In genomic region chr16:14179116-14179515, GRCh38 we compare ENCODE assay signal across 19 cellular contexts.
DNase-seq lines count a peak whose midpoint lies in the region; ATAC-seq, FAIRE-seq and TF ChIP-seq lines count a peak whose summit lies in the region.
"Had no signal": no experiment of that assay in that cellular context is flagged by ENCODE, and none has a peak within 500 bp of the region (broad histone marks: within the 10 kb centered on the region; RNA-seq: fewer than 3 reads in every experiment).

No MANE protein-coding gene starts in this region.

- POLR2A ChIA-PET in MCF 10A (lab: Yijun Ruan, JAX): no interaction called here
- POLR2A ChIA-PET in activated CD8-positive, alpha-beta T cell treated with anti-CD3 and anti-CD28 coated beads for 36 hours (lab: Charles Lee): no interaction called here

- H2AFZ ChIP-seq in astrocyte (ENCODE audit: low read depth, low read length): no peak overlapping the region

- H3K4me1 ChIP-seq in breast epithelium: no peaks in the 10 kb centered on the region
- H3K4me1 ChIP-seq in astrocyte (ENCODE audit: insufficient read depth, low read length): peaks cover 9% of the 10 kb centered on the region

- H3K4me2 ChIP-seq in astrocyte (ENCODE audit: low read length): no peak overlapping the region
- H3K4me2 ChIP-seq: BLaER1 treated with 17β-estradiol and CSF1 and Interleukin-3, amounts not matched to agents 10 nM and 100 nM had no signal

- TF ChIP-seq CTCF in MCF 10A (IDR thresholded peaks at IDR 0.05; ENCODE audit: unreplicated experiment) (no peak), breast epithelium (IDR thresholded peaks at IDR 0.05) (no peak), astrocyte (IDR thresholded peaks at IDR 0.05; ENCODE audit: insufficient read depth, low read depth, low read length) (no peak), foreskin fibroblast (IDR thresholded peaks at IDR 0.05; ENCODE audit: low read depth, low read length) (no peak)
- no peak for TF ChIP-seq CTCF in activated CD8-positive, alpha-beta T cell treated with anti-CD3 and anti-CD28 coated beads for 36 hours (IDR thresholded peaks at IDR 0.05)

- peaks cover 7% of the 10 kb centered on the region for H4K20me1 ChIP-seq in astrocyte (ENCODE audit: insufficient read depth, low read length)
- H4K20me1 ChIP-seq: BLaER1 treated with 17β-estradiol and CSF1 and Interleukin-3, amounts not matched to agents 10 nM and 100 nM had no signal

- H3K79me2 ChIP-seq in astrocyte (ENCODE audit: insufficient read depth, low read length): no peaks in the 10 kb centered on the region

- H3K27me3 ChIP-seq in breast epithelium: no peaks in the 10 kb centered on the region
- no peaks in the 10 kb centered on the region for H3K27me3 ChIP-seq in astrocyte (ENCODE audit: insufficient read depth, low read length)
- H3K27me3 ChIP-seq: BLaER1 treated with 17β-estradiol and CSF1 and Interleukin-3, amounts not matched to agents 10 nM and 100 nM had no signal

- H3K9ac ChIP-seq in astrocyte (ENCODE audit: low read length): no peak overlapping the region
- H3K9ac ChIP-seq: BLaER1 treated with 17β-estradiol and CSF1 and Interleukin-3, amounts not matched to agents 10 nM and 100 nM had no signal

- intact Hi-C loops in MCF 10A (cut with micrococcal nuclease) (no loop called here), breast epithelium (cut with DNase I; ENCODE audit: low total_unique reads) (no loop called here)
- intact Hi-C loops in activated CD8-positive, alpha-beta T cell treated with anti-CD3 and anti-CD28 coated beads for 36 hours (cut with micrococcal nuclease): no loop called here

- no peak for ATAC-seq in HG02970 (IDR thresholded peaks at IDR 0.05; ENCODE audit: low FRiP score, unreplicated experiment)
- no peak for ATAC-seq in activated CD8-positive, alpha-beta T cell treated with anti-CD3 and anti-CD28 coated beads for 36 hours

- no peak overlapping the region for H3K27ac ChIP-seq in breast epithelium
- no peak overlapping the region for H3K27ac ChIP-seq in astrocyte (ENCODE audit: low read depth, low read length)
- H3K27ac ChIP-seq: BLaER1 treated with 17β-estradiol and CSF1 and Interleukin-3, amounts not matched to agents 10 nM and 100 nM had no signal

- CTCF ChIA-PET in MCF 10A (lab: Yijun Ruan, JAX): no interaction called here
- CTCF ChIA-PET in activated CD8-positive, alpha-beta T cell treated with anti-CD3 and anti-CD28 coated beads for 36 hours (lab: Charles Lee): no interaction called here

- no peaks in the 10 kb centered on the region for H3K27me3 Mint-ChIP-seq in MCF 10A (ENCODE audit: insufficient read depth, unreplicated experiment)
- H3K27me3 Mint-ChIP-seq in astrocyte (ENCODE audit: low read depth, unreplicated experiment): no peaks in the 10 kb centered on the region
- H3K27me3 Mint-ChIP-seq in activated CD8-positive, alpha-beta T cell treated with anti-CD3 and anti-CD28 coated beads for 36 hours: no peaks in the 10 kb centered on the region
- H3K27me3 Mint-ChIP-seq: CD8-positive, alpha-beta memory T cell had no signal

- no peaks in the 10 kb centered on the region for H3K9me3 Mint-ChIP-seq in MCF 10A (ENCODE audit: unreplicated experiment)
- peaks cover 2% of the 10 kb centered on the region for H3K9me3 Mint-ChIP-seq in astrocyte (ENCODE audit: unreplicated experiment)
- H3K9me3 Mint-ChIP-seq in activated CD8-positive, alpha-beta T cell treated with anti-CD3 and anti-CD28 coated beads for 36 hours: no peaks in the 10 kb centered on the region

- H3K4me3 Mint-ChIP-seq in MCF 10A (ENCODE audit: unreplicated experiment) (no peak overlapping the region), astrocyte (ENCODE audit: unreplicated experiment) (no peak overlapping the region)
- H3K4me3 Mint-ChIP-seq in activated CD8-positive, alpha-beta T cell treated with anti-CD3 and anti-CD28 coated beads for 36 hours: no peak overlapping the region
- H3K4me3 Mint-ChIP-seq: CD8-positive, alpha-beta memory T cell had no signal

- H3K36me3 Mint-ChIP-seq in MCF 10A (ENCODE audit: insufficient read depth, unreplicated experiment) (no peaks in the 10 kb centered on the region), astrocyte (ENCODE audit: low read depth, unreplicated experiment) (peaks cover 4% of the 10 kb centered on the region)
- H3K36me3 Mint-ChIP-seq in activated CD8-positive, alpha-beta T cell treated with anti-CD3 and anti-CD28 coated beads for 36 hours (ENCODE audit: low read depth): no peaks in the 10 kb centered on the region

- H3K27ac Mint-ChIP-seq in MCF 10A (ENCODE audit: low read depth, unreplicated experiment) (no peak overlapping the region), astrocyte (ENCODE audit: unreplicated experiment) (no peak overlapping the region)
- no peak overlapping the region for H3K27ac Mint-ChIP-seq in activated CD8-positive, alpha-beta T cell treated with anti-CD3 and anti-CD28 coated beads for 36 hours

- no TSS peak for BruUV-seq in MCF 10A (replicated peaks; lab: Mats Ljungman, UMichigan)

- no peak for TF ChIP-seq POLR2A in breast epithelium (IDR thresholded peaks at IDR 0.05)

- no peak overlapping the region for H3K4me3 ChIP-seq in breast epithelium
- H3K4me3 ChIP-seq in astrocyte (ENCODE audit: insufficient read depth, low read depth, low read length): no peak overlapping the region
- no peak overlapping the region for H3K4me3 ChIP-seq in foreskin fibroblast (ENCODE audit: low read depth in 1 of 2, low read length in 2 of 2)
- H3K4me3 ChIP-seq: BLaER1 treated with 17β-estradiol and CSF1 and Interleukin-3, amounts not matched to agents 10 nM and 100 nM had no signal

- DNase-seq in MCF 10A (ENCODE audit: unreplicated experiment) (peak; percentile 21), breast epithelium (ENCODE audit: low spot score in 2 of 2) (no peak), astrocyte (ENCODE audit: low read depth) (peak; percentile 17), foreskin fibroblast (peak; percentile 32 to 57), putamen (ENCODE audit: low spot score) (no peak)
- no peak for DNase-seq in stimulated activated naive CD4-positive, alpha-beta T cell treated with Interleukin-2 at 50 U/mL for 16 hours (lab: John Stamatoyannopoulos, UW)
- no peak for DNase-seq in activated CD8-positive, alpha-beta T cell treated with anti-CD3 and anti-CD28 coated beads for 36 hours
- DNase-seq: 8988T; CD8-positive, alpha-beta memory T cell; NCI-H1417; NCI-H1930; NCI-H2171; NCI-H446 treated with DMSO at 0.1 percent for 48 hours; NK-92 treated with Interleukin-12 subunit alpha and Interleukin-12 subunit beta, amount 100 ng/mL, for 24 hours; SIG-M5 had no signal

- H3K9me3 ChIP-seq in breast epithelium (no peaks in the 10 kb centered on the region), astrocyte (ENCODE audit: insufficient read depth, low read depth, low read length) (no peaks in the 10 kb centered on the region)

- no peak for FAIRE-seq in astrocyte (lab: Jason Lieb, UNC)
- FAIRE-seq: D721Med, H54 had no signal

- no peaks in the 10 kb centered on the region for H3K36me3 ChIP-seq in breast epithelium
- no peaks in the 10 kb centered on the region for H3K36me3 ChIP-seq in astrocyte (ENCODE audit: insufficient read depth, low read length)

- peaks cover 15% of the 10 kb centered on the region for H3K4me1 Mint-ChIP-seq in MCF 10A (ENCODE audit: insufficient read depth, unreplicated experiment)
- peaks cover 13% of the 10 kb centered on the region for H3K4me1 Mint-ChIP-seq in astrocyte (ENCODE audit: low read depth, unreplicated experiment)
- H3K4me1 Mint-ChIP-seq in activated CD8-positive, alpha-beta T cell treated with anti-CD3 and anti-CD28 coated beads for 36 hours (ENCODE audit: low read depth): peaks cover 3% of the 10 kb centered on the region
- H3K4me1 Mint-ChIP-seq: CD8-positive, alpha-beta memory T cell had no signal

Comparison
In these comparisons a context has a peak if more than half of its experiments do, and no peak if none do; other contexts are left out.
1. DNase-seq: peak in MCF 10A (single experiment), astrocyte (single experiment) and foreskin fibroblast (2 of 2); none in breast epithelium (0 of 2), stimulated activated naive CD4-positive, alpha-beta T cell treated with Interleukin-2 at 50 U/mL for 16 hours (single experiment), putamen (single experiment) and activated CD8-positive, alpha-beta T cell treated with anti-CD3 and anti-CD28 coated beads for 36 hours (single experiment).